1 cellular context compared by ENCODE assay signal in genomic region chr5:148320011-148320961, GRCh38.
TF ChIP-seq lines count a peak whose summit lies in the region.

No MANE protein-coding gene starts in this region.

TF ChIP-seq in H1, 55 proteins besides CTCF, POLR2A, EP300 and RAD21:
- TF ChIP-seq PHF8 (conservative IDR thresholded peaks at IDR 0.05; ENCODE audit: low read depth, low read length) (0 out of 2 replicates have a peak, but pooled peaks have one; percentile 25), ATF3 (IDR thresholded peaks at IDR 0.05; ENCODE audit: insufficient read depth, low read depth, low read length) (peak; percentile 87), SP4 (IDR thresholded peaks at IDR 0.05; ENCODE audit: low read length) (peak; percentile 77; the same call in 1 of the 2 replicates), TAF1 (IDR thresholded peaks at IDR 0.05; ENCODE audit: low read depth, low read length) (0 out of 2 replicates have a peak, but pooled peaks have one; percentile 30), SIN3A (conservative IDR thresholded peaks at IDR 0.05 in 1 of 2, IDR thresholded peaks at IDR 0.05 in 1 of 2; ENCODE audit: low read depth in 1 of 2, low read length in 2 of 2) (peak; percentile 60 to 70; a peak in 1 of 4 replicates), MAX (IDR thresholded peaks at IDR 0.05) (peak; percentile 45; the same call in 1 of the 2 replicates), USF2 (IDR thresholded peaks at IDR 0.05; ENCODE audit: low read length) (peak; percentile 90)
